In genomic region chrX:118603981-118604380, GRCh38 we compare ENCODE assay signal across 8 cellular contexts.
A peak's percentile ranks its signal among the peaks of the same experiment; 100 is the strongest.
DNase-seq lines count a peak whose midpoint lies in the region; ATAC-seq, FAIRE-seq and TF ChIP-seq lines count a peak whose summit lies in the region.

No MANE protein-coding gene starts in this region.

- H3K9ac ChIP-seq in neuronal stem cell (ENCODE audit: low read depth, low read length, poor library complexity) = no peak overlapping the region

- H3K4ac ChIP-seq in neuronal stem cell (ENCODE audit: low read length) = no peak overlapping the region

- no peak for TF ChIP-seq POLR2A in uterus (IDR thresholded peaks at IDR 0.05)

- H4K8ac ChIP-seq in neuronal stem cell (ENCODE audit: low read depth, low read length) = no peak overlapping the region

- 100% methylated on average over 1 of the region's 7 CpGs for WGBS in neuronal stem cell (ENCODE audit: extremely low coverage in 2 of 2, insufficient read length in 2 of 2, insufficient replicate concordance in 1 of 2), 2 donors

- no peak overlapping the region for H2BK5ac ChIP-seq in neuronal stem cell (ENCODE audit: low read length)

- no peak overlapping the region for H2AK5ac ChIP-seq in neuronal stem cell (ENCODE audit: low read depth, low read length)

- no peaks in the 10 kb centered on the region for H3K79me1 ChIP-seq in neuronal stem cell (ENCODE audit: low read depth, low read length)

- H3K27ac ChIP-seq in neuronal stem cell (replicated peaks; ENCODE audit: low read length) (no peak overlapping the region), uterus (peak overlapping the region; percentile 17 to 23)

- no peak overlapping the region for H3K4me2 ChIP-seq in neuronal stem cell (ENCODE audit: insufficient read depth, low read length, poor library complexity, severe bottlenecking)

- peak; percentile 87 for FAIRE-seq in G401.6 (lab: Jason Lieb, UNC)

- H3K23ac ChIP-seq in neuronal stem cell (ENCODE audit: low read depth, low read length, poor library complexity) = no peak overlapping the region

- no peak overlapping the region for H3K18ac ChIP-seq in neuronal stem cell (ENCODE audit: low read length)

- intact Hi-C loops in uterus (cut with DNase I; ENCODE audit: low total_unique reads) = loop anchor here (5.0 kb wide), 1 partner anchor 147 kb away; no protein-coding TSS in a partner anchor

- H3K36me3 ChIP-seq in neuronal stem cell (replicated peaks in 1 of 2; ENCODE audit: control insufficient read depth in 2 of 2, insufficient read depth in 2 of 2, low read length in 2 of 2) = peaks cover 0 to 9% of the 10 kb centered on the region in 2 donors
- H3K36me3 ChIP-seq in uterus = no peaks in the 10 kb centered on the region

- DNase-seq in NCI-H69 (lab: John Stamatoyannopoulos, UW) = peak; percentile 74
- peak; percentile 44 to 52 for DNase-seq in activated T-cell treated with anti-CD3 and anti-CD28 coated beads, Interleukin-2, amount 50 U/mL, for 48 hours
- DNase-seq in foreskin fibroblast = peak; percentile 26 to 64
- DNase-seq in neuronal stem cell (ENCODE audit: low spot score) = peak; percentile 38
- DNase-seq in uterus = peak; percentile 42 to 43

- H2BK15ac ChIP-seq in neuronal stem cell (ENCODE audit: low read length) = no peak overlapping the region

- H2AFZ ChIP-seq in neuronal stem cell (ENCODE audit: low read length) = no peak overlapping the region

- no peak overlapping the region for H3K14ac ChIP-seq in neuronal stem cell (ENCODE audit: low read length)

- H2BK120ac ChIP-seq in neuronal stem cell (ENCODE audit: low read depth, low read length) = no peak overlapping the region

- H3K27me3 ChIP-seq in neuronal stem cell (ENCODE audit: control insufficient read depth in 3 of 3, insufficient read depth in 3 of 3, low read depth in 1 of 3, low read length in 3 of 3) (no peaks in the 10 kb centered on the region), uterus (no peaks in the 10 kb centered on the region)

- H2BK12ac ChIP-seq in neuronal stem cell (ENCODE audit: low read length) = no peak overlapping the region

- ATAC-seq in HG02885 (IDR thresholded peaks at IDR 0.05; ENCODE audit: poor library complexity, unreplicated experiment) = peak; percentile 51
- ATAC-seq in HG02763 (IDR thresholded peaks at IDR 0.05; ENCODE audit: unreplicated experiment) = no peak

- TF ChIP-seq CTCF in foreskin fibroblast (IDR thresholded peaks at IDR 0.05; ENCODE audit: low read depth, low read length) (peak; percentile 54), uterus (IDR thresholded peaks at IDR 0.05) (peak; percentile 68 to 76 (median 69))

- no peaks in the 10 kb centered on the region for H3K9me3 ChIP-seq in neuronal stem cell (replicated peaks in 1 of 2; ENCODE audit: control insufficient read depth in 2 of 2, insufficient read depth in 1 of 2, low read depth in 1 of 2, low read length in 2 of 2)
- no peaks in the 10 kb centered on the region for H3K9me3 ChIP-seq in uterus

- no peak overlapping the region for H4K91ac ChIP-seq in neuronal stem cell (ENCODE audit: low read depth, low read length, poor library complexity)

- H3K4me3 ChIP-seq in foreskin fibroblast (ENCODE audit: low read depth in 1 of 2, low read length in 2 of 2) (no peak overlapping the region), neuronal stem cell (ENCODE audit: low read length in 2 of 2) (no peak overlapping the region), uterus (no peak overlapping the region)

- H3K4me1 ChIP-seq in neuronal stem cell (ENCODE audit: control insufficient read depth in 2 of 2, insufficient read depth in 1 of 2, low read depth in 1 of 2, low read length in 2 of 2) (no peaks in the 10 kb centered on the region), uterus (no peaks in the 10 kb centered on the region)
